ENCODE assay signal across 8 cellular contexts in genomic region chr6:80504882-80505281, GRCh38.
"Had no signal": no experiment of that assay in that cellular context is flagged by ENCODE, and none has a peak within 500 bp of the region (broad histone marks: within the 10 kb centered on the region; RNA-seq: fewer than 3 reads in every experiment).

No MANE protein-coding gene starts in this region.

- H3K4me3 ChIP-seq: GM23248 had no signal

- DNase-seq: GM23248, GOT3, H9, HCEC 1CT, KBM-7 had no signal

- H3K27ac ChIP-seq: GM23248, KMS-11 had no signal

- H3K4me2 ChIP-seq: KMS-11 had no signal

- H3K9ac ChIP-seq: GM23248, KMS-11 had no signal

- H2AFZ ChIP-seq: GM23248 had no signal

- FAIRE-seq: H54, HTR-8/SVneo had no signal
